Comparison of ENCODE assay signal across 9 cellular contexts in genomic region chr9:136992819-136993369, GRCh38. TPM values are rescaled to one million over a fixed set of nuclear protein-coding genes. Genes with fewer than 3 reads are reported as not detected.
DNase-seq lines count a peak whose midpoint lies in the region; ATAC-seq and TF ChIP-seq lines count a peak whose summit lies in the region.
"Had no signal": no experiment of that assay in that cellular context is flagged by ENCODE, and none has a peak within 500 bp of the region (broad histone marks: within the 10 kb centered on the region; RNA-seq: fewer than 3 reads in every experiment).

No MANE protein-coding gene starts in this region.

- intact Hi-C loops in heart left ventricle (cut with DNase I) = loop anchor here in 5 of 10 donors (1.0 to 5.0 kb wide), 4 partner anchors 34 to 49 kb away; partner anchors contain the start of genes C8G (in 3 of the 5), ABCA2 (in 1 of the 5), FBXW5 (in 1 of the 5) and LCN12 (in 1 of the 5)
- intact Hi-C loops in left cardiac atrium (cut with DNase I) = loop anchor here in 1 of 2 donors (10.0 kb wide), 1 partner anchor 48 kb away; the partner anchor contains the start of genes C8G and FBXW5
- intact Hi-C loops in vagina (cut with DNase I) = no loop called here

- no peak overlapping the region for H2AFZ ChIP-seq in mesenchymal stem cell (ENCODE audit: low read depth, low read length)

- H3K4me1 ChIP-seq in heart left ventricle (peaks cover 3 to 55% (median 31%) of the 10 kb centered on the region in 12 donors), mesenchymal stem cell (ENCODE audit: control insufficient read depth, insufficient read depth, low read depth, low read length) (peaks cover 42% of the 10 kb centered on the region), vagina (peaks cover 52% of the 10 kb centered on the region)

- no peak overlapping the region for H4K8ac ChIP-seq in mesenchymal stem cell (ENCODE audit: low read length)

- peaks cover 0 to 28% (median 0%) of the 10 kb centered on the region in 9 donors for H3K27me3 ChIP-seq in heart left ventricle
- peaks cover 0 to 5% of the 10 kb centered on the region in 2 experiments for H3K27me3 ChIP-seq in mesenchymal stem cell (ENCODE audit: control insufficient read depth in 1 of 2, insufficient read depth in 1 of 2, low read length in 2 of 2)
- no peaks in the 10 kb centered on the region for H3K27me3 ChIP-seq in vagina

- ATAC-seq in heart left ventricle = no peak
- ATAC-seq in left cardiac atrium = no peak
- ATAC-seq in HG03469 (IDR thresholded peaks at IDR 0.05; ENCODE audit: unreplicated experiment) = no peak

- TF ChIP-seq CTCF in heart left ventricle (IDR thresholded peaks at IDR 0.05) (no peak), astrocyte of the cerebellum (IDR thresholded peaks at IDR 0.05; ENCODE audit: low read depth, low read length, missing control alignments) (no peak), vagina (IDR thresholded peaks at IDR 0.05) (no peak)

- no peak overlapping the region for H2AK5ac ChIP-seq in mesenchymal stem cell (ENCODE audit: low read length, severe bottlenecking)

- peaks cover 0 to 10% (median 0%) of the 10 kb centered on the region in 12 donors for H3K9me3 ChIP-seq in heart left ventricle
- no peaks in the 10 kb centered on the region for H3K9me3 ChIP-seq in mesenchymal stem cell (ENCODE audit: control insufficient read depth, low read length)
- no peaks in the 10 kb centered on the region for H3K9me3 ChIP-seq in vagina

- no peak overlapping the region for H2BK5ac ChIP-seq in mesenchymal stem cell (ENCODE audit: low read depth, low read length, poor library complexity, severe bottlenecking)

- no peak overlapping the region for H3K23ac ChIP-seq in mesenchymal stem cell (ENCODE audit: low read length in 2 of 2)

- peak overlapping the region in 1 of 2 experiments; percentile 32 for H3K4ac ChIP-seq in mesenchymal stem cell (ENCODE audit: low read depth in 1 of 2, low read length in 2 of 2)

- H3K4me2 ChIP-seq in mesenchymal stem cell (ENCODE audit: low read length, poor library complexity, severe bottlenecking) = peak overlapping the region; percentile 68

- H2BK120ac ChIP-seq in mesenchymal stem cell (ENCODE audit: low read depth, low read length) = no peak overlapping the region

- 6 to 83% (median 50%) methylated on average over 6 to 18 of the region's 18 CpGs for WGBS in heart left ventricle, 4 donors
- WGBS in mesenchymal stem cell = 57% methylated on average over 14 of the region's 18 CpGs

- peak overlapping the region in 1 of 2 experiments; percentile 32 for H3K18ac ChIP-seq in mesenchymal stem cell (ENCODE audit: low read depth in 1 of 2, low read length in 2 of 2)

- TF ChIP-seq POLR2A in heart left ventricle (IDR thresholded peaks at IDR 0.05) = no peak
- TF ChIP-seq POLR2A in vagina (IDR thresholded peaks at IDR 0.05) = no peak

- peak overlapping the region in 1 of 2 experiments; percentile 9 for H3K14ac ChIP-seq in mesenchymal stem cell (ENCODE audit: low read length in 2 of 2)

- no peak overlapping the region for H2BK12ac ChIP-seq in mesenchymal stem cell (ENCODE audit: low read length in 2 of 2)

- peaks cover 15% of the 10 kb centered on the region for H3K79me1 ChIP-seq in mesenchymal stem cell (replicated peaks; ENCODE audit: low read length, poor library complexity, severe bottlenecking)

- peak overlapping the region in 11 of 12 donors; percentile 78 to 91 (median 86) for H3K27ac ChIP-seq in heart left ventricle
- no peak overlapping the region for H3K27ac ChIP-seq in mesenchymal stem cell (ENCODE audit: low read length, poor library complexity, severe bottlenecking)
- peak overlapping the region; percentile 83 for H3K27ac ChIP-seq in vagina

- peak overlapping the region; percentile 60 to 98 (median 82) for H3K4me3 ChIP-seq in heart left ventricle
- peak overlapping the region; percentile 68 for H3K4me3 ChIP-seq in astrocyte of the cerebellum (ENCODE audit: low read depth, low read length)
- H3K4me3 ChIP-seq in mesenchymal stem cell (ENCODE audit: insufficient read depth in 1 of 2, low read depth in 1 of 2, low read length in 2 of 2) = peak overlapping the region; percentile 78 to 87
- peak overlapping the region; percentile 61 to 91 for H3K4me3 ChIP-seq in vagina

- no peak overlapping the region for H2BK15ac ChIP-seq in mesenchymal stem cell (ENCODE audit: low read depth, poor library complexity, severe bottlenecking)

- peak overlapping the region; percentile 81 for H3K9ac ChIP-seq in mesenchymal stem cell (ENCODE audit: low read length)

- H4K91ac ChIP-seq in mesenchymal stem cell (ENCODE audit: low read length) = peak overlapping the region; percentile 48

- H3K36me3 ChIP-seq in heart left ventricle (peaks cover 0 to 9% (median 3%) of the 10 kb centered on the region in 9 donors), mesenchymal stem cell (ENCODE audit: control insufficient read depth in 1 of 2, insufficient read depth in 2 of 2, low read depth in 1 of 2, low read length in 2 of 2) (peaks cover 0 to 28% of the 10 kb centered on the region in 2 experiments), vagina (no peaks in the 10 kb centered on the region)

- in situ Hi-C loops in astrocyte of the cerebellum (cut with HindIII; ENCODE audit: low sequenced_read_pairs) = no loop called here

- DNase-seq in heart left ventricle (no peak), left cardiac atrium (no peak), astrocyte of the cerebellum (ENCODE audit: low read depth) (no peak), mesenchymal stem cell (no peak), vagina (ENCODE audit: extremely low spot score in 2 of 2) (no peak), NCI-H446 (lab: John Stamatoyannopoulos, UW) (no peak), KG1 (lab: John Stamatoyannopoulos, UW) (no peak)
- DNase-seq: SIG-M5 had no signal

RNA-seq across cellular contexts. Expression of gene PAXX, which starts 0.7 kb away (rescaled TPM):
- 10 to 100 TPM; 15.0 to 35.3 (median 19.4) TPM for total RNA-seq in heart left ventricle
- 10 to 100 TPM; 31.2 to 57.3 TPM for polyA plus RNA-seq in heart left ventricle
- 10 to 100 TPM; 25.4 to 30.2 TPM for total RNA-seq in left cardiac atrium
- 27.3 TPM for polyA plus RNA-seq in mesenchymal stem cell (2013, experiment 1 of 2)
- polyA plus RNA-seq in mesenchymal stem cell (2013, experiment 2 of 2) = 26.3 TPM
- total RNA-seq in vagina = 62.9 TPM

RNA-seq across cellular contexts. Expression of gene CLIC3, which starts 3.5 kb away (rescaled TPM):
- total RNA-seq in heart left ventricle (10 to 100 TPM in 1 of 9 donors, 1 to 10 TPM in 8; 1.5 to 16.7 (median 5.0) TPM), left cardiac atrium (1 to 10 TPM; 2.6 to 8.5 TPM), vagina (23.6 TPM)
- polyA plus RNA-seq in heart left ventricle = 10 to 100 TPM in 1 of 2 donors, 1 to 10 TPM in 1; 3.9 to 11.3 TPM
- polyA plus RNA-seq in mesenchymal stem cell (2013, experiment 1 of 2) = 4.4 TPM
- polyA plus RNA-seq in mesenchymal stem cell (2013, experiment 2 of 2) = 4.3 TPM

RNA-seq across cellular contexts. Expression of gene LCNL1, which starts 10.1 kb away (rescaled TPM):
- total RNA-seq in heart left ventricle (10 to 100 TPM in 2 of 9 donors, 1 to 10 TPM in 5, under 1 TPM in 2; 0.16 to 14.9 (median 2.7) TPM), left cardiac atrium (1 to 10 TPM; 6.4 to 9.6 TPM), vagina (2.0 TPM)
- 1 to 10 TPM in 1 of 2 donors, under 1 TPM in 1; 0.14 to 5.8 TPM for polyA plus RNA-seq in heart left ventricle
- polyA plus RNA-seq in mesenchymal stem cell (2013, experiment 1 of 2) = 4.3 TPM
- polyA plus RNA-seq in mesenchymal stem cell (2013, experiment 2 of 2) = 4.1 TPM

RNA-seq across cellular contexts. Expression of gene PTGDS, which starts 15.6 kb away (rescaled TPM):
- total RNA-seq in heart left ventricle (1,000 to 10,000 TPM; 1,152 to 4,769 (median 3,109) TPM), left cardiac atrium (1,000 to 10,000 TPM; 3,329 to 4,014 TPM), vagina (301 TPM)
- 1,000 to 10,000 TPM; 2,982 to 5,295 TPM for polyA plus RNA-seq in heart left ventricle
- polyA plus RNA-seq in mesenchymal stem cell (2013, experiment 1 of 2) = 172 TPM
- 175 TPM for polyA plus RNA-seq in mesenchymal stem cell (2013, experiment 2 of 2)

RNA-seq across cellular contexts. Expression of gene ABCA2, which starts 35.1 kb away (rescaled TPM):
- total RNA-seq in heart left ventricle = 10 to 100 TPM; 19.1 to 44.3 (median 33.4) TPM
- 10 to 100 TPM; 13.1 to 30.6 TPM for polyA plus RNA-seq in heart left ventricle
- total RNA-seq in left cardiac atrium = 10 to 100 TPM; 30.0 to 33.2 TPM
- 20.0 TPM for polyA plus RNA-seq in mesenchymal stem cell (2013, experiment 1 of 2)
- polyA plus RNA-seq in mesenchymal stem cell (2013, experiment 2 of 2) = 17.9 TPM
- total RNA-seq in vagina = 44.0 TPM
